In genomic region chr7:151724920-151725584, GRCh38 we compare ENCODE assay signal across 26 cellular contexts.
DNase-seq lines count a peak whose midpoint lies in the region; ATAC-seq, FAIRE-seq and TF ChIP-seq lines count a peak whose summit lies in the region.
"Had no signal": no experiment of that assay in that cellular context is flagged by ENCODE, and none has a peak within 500 bp of the region (broad histone marks: within the 10 kb centered on the region; RNA-seq: fewer than 3 reads in every experiment).

No MANE protein-coding gene starts in this region.

- H2BK20ac ChIP-seq in IMR-90 (ENCODE audit: low read depth, low read length), result no peak overlapping the region

- TF ChIP-seq CTCF in IMR-90 (conservative IDR thresholded peaks at IDR 0.05; ENCODE audit: low read depth, low read length) (no peak), left ventricle myocardium inferior (IDR thresholded peaks at IDR 0.05; ENCODE audit: borderline replicate concordance) (no peak), osteoblast (IDR thresholded peaks at IDR 0.05; ENCODE audit: extremely low read depth, low read depth, low read length) (no peak)

- in situ Hi-C loops in IMR-90 (cut with MboI; ENCODE audit: low sequenced_read_pairs), result no loop called here

- H2AK9ac ChIP-seq in IMR-90 (replicated peaks; ENCODE audit: low read depth, low read length, poor library complexity), result peak overlapping the region; percentile 38

- H4K8ac ChIP-seq in IMR-90 (ENCODE audit: low read depth in 2 of 2, low read length in 2 of 2), result no peak overlapping the region

- dilution Hi-C loops in IMR-90 (cut with HindIII; ENCODE audit: low sequenced_read_pairs, unreplicated experiment), result no loop called here

- intact Hi-C loops in IMR-90 (cut with micrococcal nuclease) (no loop called here), left ventricle myocardium inferior (cut with micrococcal nuclease) (no loop called here)

- H2BK15ac ChIP-seq in IMR-90 (ENCODE audit: low read depth, low read length), result no peak overlapping the region

- H3K4me3 ChIP-seq in IMR-90 (ENCODE audit: insufficient read depth, low read depth, low read length) (no peak overlapping the region), left ventricle myocardium inferior (no peak overlapping the region), osteoblast (ENCODE audit: insufficient read depth, low read length) (no peak overlapping the region)
- H3K4me3 ChIP-seq: cardiac muscle cell, esophagus muscularis mucosa, HAP-1, hepatocyte, SJSA1, skin epidermis, transverse colon had no signal

- H4K91ac ChIP-seq in IMR-90 (ENCODE audit: insufficient read depth, low read depth, low read length), result peak overlapping the region; percentile 14; the same call in 1 of the 2 replicates

- 0 out of 2 replicates have a peak overlapping the region, but pooled peaks have one; percentile 9 for H2BK120ac ChIP-seq in IMR-90 (ENCODE audit: low read depth, low read length)

- H3K23ac ChIP-seq in IMR-90 (ENCODE audit: low read depth, low read length), result no peak overlapping the region

- ATAC-seq in IMR-90 (ENCODE audit: low read depth) (no peak), GM21360 (IDR thresholded peaks at IDR 0.05; ENCODE audit: unreplicated experiment) (no peak)
- ATAC-seq: activated CD8-positive, alpha-beta T cell treated with anti-CD3 and anti-CD28 coated beads for 36 hours; foreskin keratinocyte; left lobe of liver had no signal

- H3K27me3 ChIP-seq in IMR-90 (ENCODE audit: control insufficient read depth, insufficient read depth, low read length), result no peaks in the 10 kb centered on the region
- no peaks in the 10 kb centered on the region for H3K27me3 ChIP-seq in left ventricle myocardium inferior (ENCODE audit: low read depth)
- H3K27me3 ChIP-seq in osteoblast (ENCODE audit: insufficient read depth, low read length), result no peaks in the 10 kb centered on the region
- H3K27me3 ChIP-seq: cardiac muscle cell, esophagus muscularis mucosa, foreskin keratinocyte, hepatocyte, SJSA1, transverse colon had no signal

- H3K18ac ChIP-seq in IMR-90 (ENCODE audit: low read depth, low read length), result no peak overlapping the region

- no peak overlapping the region for H3K14ac ChIP-seq in IMR-90 (replicated peaks; ENCODE audit: low read depth, low read length)

- FAIRE-seq in GM12891 (lab: Jason Lieb, UNC), result peak; percentile 9

- DNase-seq in GM12891 (ENCODE audit: insufficient read length, low spot score) (peak; percentile 50), IMR-90 (no peak), left ventricle myocardium inferior (peak; percentile 5), osteoblast (ENCODE audit: insufficient read length, low spot score, missing footprints) (peak; percentile 43), Ammon's horn (ENCODE audit: low spot score) (no peak), GM03348 (ENCODE audit: low spot score) (no peak)
- DNase-seq: activated CD8-positive, alpha-beta T cell treated with anti-CD3 and anti-CD28 coated beads for 36 hours; CD4-positive, CD25-positive, alpha-beta regulatory T cell; cortex of kidney; EL; foreskin keratinocyte; KBM-7; MM.1S; NCI-H2029; NCI-H774; stimulated activated CD4-positive, alpha-beta T cell treated with anti-CD3 and anti-CD28 coated beads, Interleukin-1b, Interleukin-23, amount 100 ng/mL, for 48 hours; T-helper 1 cell; transverse colon had no signal

- CTCF ChIA-PET in IMR-90 (lab: Yijun Ruan, JAX), result interaction anchor here (0.8 to 1.2 kb wide), 2 partner anchors 19 to 20 kb away, joined by 3 to 7 read pairs; no protein-coding TSS in a partner anchor

- H3K9me1 ChIP-seq in IMR-90 (ENCODE audit: insufficient read depth, low read length), result peaks cover 14% of the 10 kb centered on the region

- 91% methylated on average over 14 of the region's 22 CpGs; no CpG with 5 or more reads in 1 of the 2 experiments for WGBS in IMR-90 (ENCODE audit: extremely low coverage in 2 of 2, insufficient read length in 1 of 2), 2 experiments

- H4K20me1 ChIP-seq in IMR-90 (ENCODE audit: insufficient read depth, low read length), result no peaks in the 10 kb centered on the region
- no peaks in the 10 kb centered on the region for H4K20me1 ChIP-seq in osteoblast (ENCODE audit: insufficient read depth, low read length)

- no TSS peak for BruUV-seq in IMR-90 (replicated peaks; lab: Mats Ljungman, UMichigan)

- no peak for TF ChIP-seq RAD21 in IMR-90 (IDR thresholded peaks at IDR 0.05; ENCODE audit: low read length)

- peak overlapping the region; percentile 54 for H2AFZ ChIP-seq in IMR-90 (replicated peaks; ENCODE audit: low read length, poor library complexity)
- H2AFZ ChIP-seq in osteoblast (ENCODE audit: low read length), result no peak overlapping the region
- H2AFZ ChIP-seq: hepatocyte had no signal

- H3K36me3 ChIP-seq in IMR-90 (ENCODE audit: control insufficient read depth, insufficient read depth, low read length) (no peaks in the 10 kb centered on the region), left ventricle myocardium inferior (no peaks in the 10 kb centered on the region), osteoblast (ENCODE audit: insufficient read depth, low read length) (no peaks in the 10 kb centered on the region)
- H3K36me3 ChIP-seq: cardiac muscle cell, esophagus muscularis mucosa, HAP-1, SJSA1, transverse colon had no signal

- H3K4me1 ChIP-seq in IMR-90 (ENCODE audit: control insufficient read depth, insufficient read depth, low read length) (peaks cover 15% of the 10 kb centered on the region), left ventricle myocardium inferior (peaks cover 96% of the 10 kb centered on the region), osteoblast (ENCODE audit: insufficient read depth, low read length) (peaks cover 11% of the 10 kb centered on the region)
- H3K4me1 ChIP-seq: foreskin keratinocyte, HAP-1 had no signal

- no peak overlapping the region for H2BK5ac ChIP-seq in IMR-90 (ENCODE audit: low read depth, low read length, poor library complexity, severe bottlenecking)

- H3K27ac ChIP-seq in IMR-90 (ENCODE audit: insufficient read depth, low read length) (no peak overlapping the region), left ventricle myocardium inferior (replicated peaks) (peak overlapping the region; percentile 89), osteoblast (ENCODE audit: low read depth, low read length) (no peak overlapping the region)
- H3K27ac ChIP-seq: cardiac muscle cell, foreskin keratinocyte, hepatocyte, SJSA1, transverse colon had no signal

- no peak for TF ChIP-seq POLR2A in GM12891 (IDR thresholded peaks at IDR 0.05; ENCODE audit: low read depth, low read length)
- TF ChIP-seq POLR2A in IMR-90 (IDR thresholded peaks at IDR 0.05; ENCODE audit: low read depth, low read length), result no peak

- peaks cover 0 to 17% of the 10 kb centered on the region in 2 experiments; a peak in 1 of 4 replicates for H3K79me1 ChIP-seq in IMR-90 (ENCODE audit: low read depth in 1 of 2, low read length in 2 of 2)

- peak overlapping the region; percentile 30; the same call in 1 of the 2 replicates for H3K4ac ChIP-seq in IMR-90 (ENCODE audit: low read depth, low read length)

- no peak overlapping the region for H3K9ac ChIP-seq in IMR-90 (ENCODE audit: low read depth, low read length)

- H4K5ac ChIP-seq in IMR-90 (ENCODE audit: low read depth, low read length), result no peak overlapping the region

- peak overlapping the region; percentile 59 for H2AK5ac ChIP-seq in IMR-90 (ENCODE audit: low read depth, low read length)

- H3K79me2 ChIP-seq in osteoblast (ENCODE audit: insufficient read depth, low read length), result no peaks in the 10 kb centered on the region
- H3K79me2 ChIP-seq: hepatocyte had no signal

- POLR2A ChIA-PET in IMR-90 (lab: Charles Lee; ENCODE audit: unreplicated experiment), result no interaction called here

- H3K9me3 ChIP-seq in IMR-90 (ENCODE audit: control insufficient read depth, insufficient read depth, low read length) (no peaks in the 10 kb centered on the region), left ventricle myocardium inferior (replicated peaks) (no peaks in the 10 kb centered on the region), osteoblast (ENCODE audit: low read depth, low read length) (no peaks in the 10 kb centered on the region)
- H3K9me3 ChIP-seq: esophagus muscularis mucosa, HAP-1, SJSA1, transverse colon had no signal

- H3K4me2 ChIP-seq in IMR-90 (ENCODE audit: low read depth, low read length) (no peak overlapping the region), osteoblast (ENCODE audit: insufficient read depth, low read length) (no peak overlapping the region)
- H3K4me2 ChIP-seq: hepatocyte had no signal

- no peak overlapping the region for H3K56ac ChIP-seq in IMR-90 (ENCODE audit: extremely low read depth, insufficient read depth, low read length)

TF ChIP-seq in GM12891, 5 proteins besides CTCF, POLR2A, EP300 and RAD21:
- no peak for TF ChIP-seq SPI1 (IDR thresholded peaks at IDR 0.05; ENCODE audit: low read depth, low read length)
- TF ChIP-seq PAX5 (IDR thresholded peaks at IDR 0.05; ENCODE audit: insufficient read depth, low read length, severe bottlenecking), result no peak

TF ChIP-seq in IMR-90, 13 proteins besides CTCF, POLR2A, EP300 and RAD21:
- TF ChIP-seq ELK1 (IDR thresholded peaks at IDR 0.05; ENCODE audit: borderline replicate concordance, low read depth, low read length) (no peak), CEBPB (IDR thresholded peaks at IDR 0.05; ENCODE audit: low read depth, low read length) (no peak), NFE2L2 (IDR thresholded peaks at IDR 0.05; ENCODE audit: low read depth, low read length) (no peak), RFX5 (IDR thresholded peaks at IDR 0.05; ENCODE audit: low read depth, low read length) (no peak), MAFK (IDR thresholded peaks at IDR 0.05; ENCODE audit: low read depth, low read length) (no peak), SMC3 (IDR thresholded peaks at IDR 0.05; ENCODE audit: low read depth, low read length) (no peak), USF2 (IDR thresholded peaks at IDR 0.05; ENCODE audit: low read depth, low read length) (no peak), MAZ (IDR thresholded peaks at IDR 0.05; ENCODE audit: borderline replicate concordance, low read depth, low read length) (no peak), RCOR1 (IDR thresholded peaks at IDR 0.05; ENCODE audit: insufficient replicate concordance, low read length) (no peak)

Comparison
In these comparisons a context has a peak if more than half of its experiments do, and no peak if none do; other contexts are left out.
1. DNase-seq: peak in GM12891 (single experiment), left ventricle myocardium inferior (single experiment) and osteoblast (single experiment); none in IMR-90 (single experiment), Ammon's horn (single experiment) and GM03348 (single experiment).